Comparison of ENCODE assay signal across 12 cellular contexts in the genomic region with DNA sequence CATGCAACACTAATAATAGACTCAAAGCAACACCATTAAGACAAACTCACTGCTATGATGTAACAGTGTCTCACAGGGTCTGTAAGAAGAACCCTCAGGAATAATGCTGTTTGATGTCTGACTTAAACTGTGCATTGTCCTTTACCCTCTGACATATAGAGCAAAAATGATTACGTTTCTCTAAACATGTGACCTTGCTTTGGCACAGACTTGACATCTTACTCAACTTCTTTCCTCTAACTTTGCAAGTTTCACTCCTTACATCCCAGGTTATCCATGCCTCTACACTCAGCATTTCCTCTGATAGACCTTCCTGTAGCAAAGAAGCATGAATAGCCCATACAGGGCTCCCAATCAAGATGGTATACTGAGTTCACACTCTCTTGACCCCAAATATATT.
DNase-seq lines count a peak whose midpoint lies in the region; ATAC-seq and TF ChIP-seq lines count a peak whose summit lies in the region.
"Had no signal": no experiment of that assay in that cellular context is flagged by ENCODE, and none has a peak within 500 bp of the region (broad histone marks: within the 10 kb centered on the region; RNA-seq: fewer than 3 reads in every experiment).

No MANE protein-coding gene starts in this region.

- in situ Hi-C loops in IMR-90 (cut with MboI; ENCODE audit: low sequenced_read_pairs), result no loop called here
- in situ Hi-C loops in brain microvascular endothelial cell (cut with HindIII; ENCODE audit: low pct_ligation_motif_present, low sequenced_read_pairs), result loop anchor here (25.0 kb wide), 1 partner anchor 437 kb away; no protein-coding TSS in a partner anchor
- in situ Hi-C loops in HAP-1 (cut with MboI; ENCODE audit: low sequenced_read_pairs), result no loop called here

- H3K36me3 Mint-ChIP-seq in stimulated activated naive B cell treated with anti-CD40 and anti-IgM and Interleukin-4, amounts not matched to agents 10 μg/mL and 1 μg/mL and 100 μg/mL, for 72 hours, result peaks cover 9 to 29% of the 10 kb centered on the region in 2 donors

- H3K4ac ChIP-seq in IMR-90 (ENCODE audit: low read depth, low read length), result no peak overlapping the region

- no peak overlapping the region for H3K4me3 Mint-ChIP-seq in stimulated activated naive B cell treated with anti-CD40 and anti-IgM and Interleukin-4, amounts not matched to agents 10 μg/mL and 1 μg/mL and 100 μg/mL, for 72 hours
- H3K4me3 Mint-ChIP-seq: activated T-cell treated with anti-CD3 and anti-CD28 coated beads, Interleukin-2, amount 50 U/mL, for 24 hours; WTC11 had no signal

- dilution Hi-C loops in IMR-90 (cut with HindIII; ENCODE audit: low sequenced_read_pairs, unreplicated experiment), result no loop called here

- no peak for TF ChIP-seq POLR2A in IMR-90 (IDR thresholded peaks at IDR 0.05; ENCODE audit: low read depth, low read length)

- ATAC-seq in IMR-90 (ENCODE audit: low read depth) (no peak; the same call in 1 of the 2 replicates), left ventricle myocardium superior (peak; percentile 34), HG02840 (IDR thresholded peaks at IDR 0.05; ENCODE audit: low FRiP score, unreplicated experiment) (no peak), GM21529 (IDR thresholded peaks at IDR 0.05; ENCODE audit: unreplicated experiment) (no peak), GM21367 (IDR thresholded peaks at IDR 0.05; ENCODE audit: unreplicated experiment) (no peak)
- ATAC-seq in stimulated activated naive B cell treated with anti-CD40 and anti-IgM and Interleukin-4, amounts not matched to agents 10 μg/mL and 1 μg/mL and 100 μg/mL, for 72 hours (replicated peaks), result peak; percentile 22 to 31
- ATAC-seq: WTC11 had no signal

- POLR2A ChIA-PET in IMR-90 (lab: Charles Lee; ENCODE audit: unreplicated experiment), result no interaction called here

- H3K27ac ChIP-seq in IMR-90 (ENCODE audit: insufficient read depth, low read length), result no peak overlapping the region
- peak overlapping the region; percentile 53 for H3K27ac ChIP-seq in brain microvascular endothelial cell

- no peak for TF ChIP-seq RAD21 in IMR-90 (IDR thresholded peaks at IDR 0.05; ENCODE audit: low read length)

- CTCF ChIA-PET in IMR-90 (lab: Yijun Ruan, JAX), result no interaction called here

- H2AK5ac ChIP-seq in IMR-90 (ENCODE audit: low read depth, low read length), result no peak overlapping the region

- H4K8ac ChIP-seq in IMR-90 (ENCODE audit: low read depth in 2 of 2, low read length in 2 of 2), result no peak overlapping the region

- peaks cover 16 to 36% of the 10 kb centered on the region in 2 donors for H3K4me1 Mint-ChIP-seq in stimulated activated naive B cell treated with anti-CD40 and anti-IgM and Interleukin-4, amounts not matched to agents 10 μg/mL and 1 μg/mL and 100 μg/mL, for 72 hours

- WGBS in IMR-90 (ENCODE audit: extremely low coverage in 2 of 2, insufficient read length in 1 of 2), 2 experiments, result no CpG with 5 or more reads among the region's 1 CpG

- no peaks in the 10 kb centered on the region for H3K27me3 Mint-ChIP-seq in stimulated activated naive B cell treated with anti-CD40 and anti-IgM and Interleukin-4, amounts not matched to agents 10 μg/mL and 1 μg/mL and 100 μg/mL, for 72 hours
- H3K27me3 Mint-ChIP-seq: activated T-cell treated with anti-CD3 and anti-CD28 coated beads, Interleukin-2, amount 50 U/mL, for 24 hours had no signal

- no peak overlapping the region for H3K23ac ChIP-seq in IMR-90 (ENCODE audit: low read depth, low read length)

- no peak overlapping the region; the same call in 1 of the 2 replicates for H3K14ac ChIP-seq in IMR-90 (replicated peaks; ENCODE audit: low read depth, low read length)

- peaks cover 2% of the 10 kb centered on the region; the same call in 1 of the 2 replicates for H3K9me3 ChIP-seq in IMR-90 (ENCODE audit: control insufficient read depth, insufficient read depth, low read length)
- no peaks in the 10 kb centered on the region; the same call in 1 of the 2 replicates for H3K9me3 ChIP-seq in HAP-1

- no peak overlapping the region for H2BK5ac ChIP-seq in IMR-90 (ENCODE audit: low read depth, low read length, poor library complexity, severe bottlenecking)

- no peaks in the 10 kb centered on the region for H3K79me1 ChIP-seq in IMR-90 (ENCODE audit: low read depth in 1 of 2, low read length in 2 of 2)

- H2BK120ac ChIP-seq in IMR-90 (ENCODE audit: low read depth, low read length), result no peak overlapping the region

- H3K18ac ChIP-seq in IMR-90 (ENCODE audit: low read depth, low read length), result no peak overlapping the region; the same call in 1 of the 2 replicates

- no peak overlapping the region for H2AFZ ChIP-seq in IMR-90 (replicated peaks; ENCODE audit: low read length, poor library complexity)

- peaks cover 3% of the 10 kb centered on the region; the same call in 1 of the 2 replicates for H4K20me1 ChIP-seq in IMR-90 (ENCODE audit: insufficient read depth, low read length)

- no peak overlapping the region for H3K9ac ChIP-seq in IMR-90 (ENCODE audit: low read depth, low read length)

- H3K4me1 ChIP-seq in IMR-90 (ENCODE audit: control insufficient read depth, insufficient read depth, low read length) (peaks cover 11% of the 10 kb centered on the region), HAP-1 (0 out of 2 replicates have a peak, but pooled peaks cover 2% of the 10 kb centered on the region)

- no peak overlapping the region for H4K5ac ChIP-seq in IMR-90 (ENCODE audit: low read depth, low read length)

- H2BK20ac ChIP-seq in IMR-90 (ENCODE audit: low read depth, low read length), result peak overlapping the region; percentile 15; the same call in 1 of the 2 replicates

- H3K9me1 ChIP-seq in IMR-90 (ENCODE audit: insufficient read depth, low read length), result peaks cover 4% of the 10 kb centered on the region; the same call in 1 of the 2 replicates

- intact Hi-C loops in IMR-90 (cut with micrococcal nuclease), result no loop called here
- intact Hi-C loops in left ventricle myocardium superior (cut with micrococcal nuclease), result no loop called here

- no peak overlapping the region for H4K91ac ChIP-seq in IMR-90 (ENCODE audit: insufficient read depth, low read depth, low read length)

- TF ChIP-seq CTCF in IMR-90 (conservative IDR thresholded peaks at IDR 0.05; ENCODE audit: low read depth, low read length) (no peak), brain microvascular endothelial cell (IDR thresholded peaks at IDR 0.05; ENCODE audit: low read depth, low read length, missing control alignments) (no peak)

- no peaks in the 10 kb centered on the region for H3K27me3 ChIP-seq in IMR-90 (ENCODE audit: control insufficient read depth, insufficient read depth, low read length)
- no peaks in the 10 kb centered on the region for H3K27me3 ChIP-seq in brain microvascular endothelial cell (replicated peaks)
- no peaks in the 10 kb centered on the region for H3K27me3 ChIP-seq in HAP-1 (ENCODE audit: low read depth)

- no peak overlapping the region for H2AK9ac ChIP-seq in IMR-90 (replicated peaks; ENCODE audit: low read depth, low read length, poor library complexity)

- no peak overlapping the region for H2BK15ac ChIP-seq in IMR-90 (ENCODE audit: low read depth, low read length)

- H3K36me3 ChIP-seq in IMR-90 (ENCODE audit: control insufficient read depth, insufficient read depth, low read length) (no peaks in the 10 kb centered on the region), brain microvascular endothelial cell (replicated peaks) (no peaks in the 10 kb centered on the region), HAP-1 (replicated peaks) (no peaks in the 10 kb centered on the region)

- H3K9me3 Mint-ChIP-seq in stimulated activated naive B cell treated with anti-CD40 and anti-IgM and Interleukin-4, amounts not matched to agents 10 μg/mL and 1 μg/mL and 100 μg/mL, for 72 hours, result peaks cover 4 to 6% of the 10 kb centered on the region in 2 donors

- DNase-seq in IMR-90, result peak; percentile 56
- peak; percentile 41 for DNase-seq in brain microvascular endothelial cell
- no peak for DNase-seq in left ventricle myocardium superior
- DNase-seq in stimulated activated naive B cell treated with anti-CD40 and anti-IgM and Interleukin-4, amounts not matched to agents 10 μg/mL and 1 μg/mL and 100 μg/mL, for 72 hours, result no peak
- DNase-seq in HAP-1 (ENCODE audit: low spot score in 2 of 2), result no peak
- DNase-seq: activated T-cell treated with anti-CD3 and anti-CD28 coated beads, Interleukin-2, amount 50 U/mL, for 24 hours; DMS79; NCI-H524 had no signal

- H3K56ac ChIP-seq in IMR-90 (ENCODE audit: extremely low read depth, insufficient read depth, low read length), result no peak overlapping the region

- BruUV-seq in IMR-90 (replicated peaks; lab: Mats Ljungman, UMichigan), result no TSS peak

- no peak overlapping the region for H3K27ac Mint-ChIP-seq in stimulated activated naive B cell treated with anti-CD40 and anti-IgM and Interleukin-4, amounts not matched to agents 10 μg/mL and 1 μg/mL and 100 μg/mL, for 72 hours
- H3K27ac Mint-ChIP-seq: activated T-cell treated with anti-CD3 and anti-CD28 coated beads, Interleukin-2, amount 50 U/mL, for 24 hours; WTC11 had no signal

- peak overlapping the region; percentile 25; the same call in 1 of the 2 replicates for H3K4me2 ChIP-seq in IMR-90 (ENCODE audit: low read depth, low read length)

- H3K4me3 ChIP-seq in IMR-90 (ENCODE audit: insufficient read depth, low read depth, low read length), result no peak overlapping the region
- H3K4me3 ChIP-seq in brain microvascular endothelial cell (ENCODE audit: low read depth, low read length), result no peak overlapping the region
- H3K4me3 ChIP-seq in HAP-1, result no peak overlapping the region

TF ChIP-seq in IMR-90, 13 proteins besides CTCF, POLR2A, EP300 and RAD21:
- TF ChIP-seq SMC3 (IDR thresholded peaks at IDR 0.05; ENCODE audit: low read depth, low read length) (no peak), CEBPB (IDR thresholded peaks at IDR 0.05; ENCODE audit: low read depth, low read length) (peak; percentile 41; the same call in 1 of the 2 replicates)

Comparison
In these comparisons a context has a peak if more than half of its experiments do, and no peak if none do; other contexts are left out.
1. ATAC-seq: peak in left ventricle myocardium superior (single experiment) and stimulated activated naive B cell treated with anti-CD40 and anti-IgM and Interleukin-4, amounts not matched to agents 10 μg/mL and 1 μg/mL and 100 μg/mL, for 72 hours (2 of 2); none in IMR-90 (single experiment), HG02840 (single experiment), GM21529 (single experiment) and GM21367 (single experiment).
2. DNase-seq: peak in IMR-90 (single experiment) and brain microvascular endothelial cell (single experiment); none in left ventricle myocardium superior (single experiment), stimulated activated naive B cell treated with anti-CD40 and anti-IgM and Interleukin-4, amounts not matched to agents 10 μg/mL and 1 μg/mL and 100 μg/mL, for 72 hours (single experiment) and HAP-1 (0 of 2).